17 cellular contexts compared by ENCODE assay signal in genomic region chr5:140018920-140019644, GRCh38. TPM values are rescaled to one million over a fixed set of nuclear protein-coding genes. Genes with fewer than 3 reads are reported as not detected.
"Had no signal": no experiment of that assay in that cellular context is flagged by ENCODE, and none has a peak within 500 bp of the region (broad histone marks: within the 10 kb centered on the region; RNA-seq: fewer than 3 reads in every experiment).

No MANE protein-coding gene starts in this region.

- DNase-seq: activated CD4-positive, alpha-beta T cell treated with anti-CD3 and anti-CD28 coated beads, Interleukin-2, amount 50 U/mL, for 1 hour; activated CD8-positive, alpha-beta memory T cell treated with anti-CD3 and anti-CD28 coated beads for 24 hours; activated naive CD8-positive, alpha-beta T cell treated with anti-CD3 and anti-CD28 coated beads for 36 hours; brain microvascular endothelial cell; cortex of kidney; effector CD4-positive, alpha-beta T cell; foreskin keratinocyte; head of caudate nucleus; left lung; naive thymus-derived CD8-positive, alpha-beta T cell; posterior cingulate gyrus; stimulated activated CD4-positive, alpha-beta T cell treated with anti-CD3 and anti-CD28 coated beads, Interleukin-2, amount 100 ng/mL, for 24 hours; SW 1271; transverse colon had no signal

- H3K4me1 ChIP-seq: foreskin keratinocyte, left lung, SJSA1 had no signal

- H3K36me3 ChIP-seq: brain microvascular endothelial cell, left lung, SJSA1, transverse colon had no signal

- H3K4me3 ChIP-seq: left lung, SJSA1, transverse colon had no signal

- ATAC-seq: foreskin keratinocyte; left lung; naive thymus-derived CD8-positive, alpha-beta T cell; sciatic nerve; stimulated activated memory B cell treated with anti-CD40 and anti-IgM and Interleukin-4, amounts not matched to agents 10 μg/mL and 1 μg/mL and 100 μg/mL, for 72 hours had no signal

- H3K27ac ChIP-seq: brain microvascular endothelial cell, foreskin keratinocyte, left lung, SJSA1 had no signal

- H3K9me3 ChIP-seq: left lung, SJSA1, transverse colon had no signal

RNA-seq across cellular contexts. Expression of gene NRG2, which starts 24.0 kb away (rescaled TPM):
- total RNA-seq: SJSA1 had no signal
